ENCODE assay signal across 8 cellular contexts in the genomic region with DNA sequence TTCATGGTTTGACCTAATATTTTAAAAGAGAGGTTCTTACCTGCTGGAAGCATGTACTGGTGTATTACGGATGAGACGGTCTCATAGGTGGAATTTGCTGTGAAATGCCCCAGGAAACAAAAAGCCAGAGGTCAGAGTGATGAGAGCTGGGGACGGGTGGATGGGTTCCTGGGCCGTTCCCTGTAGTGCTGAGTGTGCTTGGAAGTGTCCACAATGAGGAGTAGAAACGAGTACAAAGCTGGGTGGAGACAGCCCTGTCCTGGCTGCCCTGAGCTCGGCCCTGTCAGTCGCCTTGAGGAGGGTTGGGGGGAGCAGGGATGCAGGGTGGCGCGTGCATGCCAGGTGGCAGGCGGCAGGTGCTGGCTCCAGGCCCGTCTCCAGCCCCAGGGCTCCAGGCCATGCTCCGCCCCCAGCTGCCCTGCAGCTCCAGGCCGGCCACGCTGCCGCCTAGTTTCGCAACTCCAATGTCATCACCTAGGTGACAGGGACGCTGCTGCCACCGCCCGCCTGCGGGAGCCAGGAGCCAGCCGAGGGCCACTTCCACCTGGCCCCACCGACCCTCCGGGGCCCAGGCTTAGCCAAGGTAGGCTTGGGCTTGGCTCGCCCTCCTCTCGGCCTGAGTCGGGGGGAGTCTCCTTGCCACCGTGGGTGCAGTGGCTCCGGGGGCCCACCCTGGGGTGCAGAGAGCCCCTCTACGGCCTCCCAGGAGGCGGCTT. TPM values are rescaled to one million over a fixed set of nuclear protein-coding genes. Genes with fewer than 3 reads are reported as not detected.
DNase-seq lines count a peak whose midpoint lies in the region; ATAC-seq, FAIRE-seq and TF ChIP-seq lines count a peak whose summit lies in the region.

No MANE protein-coding gene starts in this region.

- H3K4me1 ChIP-seq in colonic mucosa (no peaks in the 10 kb centered on the region), pancreas (peaks cover 4 to 5% (median 4%) of the 10 kb centered on the region in 3 donors)

- TF ChIP-seq CTCF in colonic mucosa (IDR thresholded peaks at IDR 0.05): no peak
- TF ChIP-seq CTCF in pancreas (IDR thresholded peaks at IDR 0.05): no peak

- peaks cover 0 to 18% (median 2%) of the 10 kb centered on the region in 4 donors for H3K4me1 Mint-ChIP-seq in naive thymus-derived CD8-positive, alpha-beta T cell

- no peak overlapping the region for H3K4me3 Mint-ChIP-seq in naive thymus-derived CD8-positive, alpha-beta T cell

- H3K27ac ChIP-seq in colonic mucosa (no peak overlapping the region), pancreas (no peak overlapping the region)

- H3K36me3 Mint-ChIP-seq in naive thymus-derived CD8-positive, alpha-beta T cell: no peaks in the 10 kb centered on the region

- H3K9ac ChIP-seq in colonic mucosa (ENCODE audit: low read depth in 2 of 2, low read length in 2 of 2): no peak overlapping the region

- DNase-seq in DMS53 treated with DMSO at 0.1 percent for 48 hours (lab: John Stamatoyannopoulos, UW; ENCODE audit: unreplicated experiment) (peak; percentile 85), NCI-H345 (lab: John Stamatoyannopoulos, UW) (peak; percentile 93), colonic mucosa (peak; percentile 88), pancreas (peak; percentile 94 to 99 (median 96)), UCSD-AML1 (lab: John Stamatoyannopoulos, UW; ENCODE audit: unreplicated experiment) (no peak)
- no peak for DNase-seq in naive thymus-derived CD8-positive, alpha-beta T cell

- H3K9me3 ChIP-seq in colonic mucosa (no peaks in the 10 kb centered on the region), pancreas (no peaks in the 10 kb centered on the region)

- H3K4me3 ChIP-seq in colonic mucosa (no peak overlapping the region), pancreas (no peak overlapping the region)

- WGBS in pancreas, 2 donors: 9 to 11% methylated on average over 26 to 30 of the region's 30 CpGs

- no peaks in the 10 kb centered on the region for H3K9me3 Mint-ChIP-seq in naive thymus-derived CD8-positive, alpha-beta T cell

- intact Hi-C loops in colonic mucosa (cut with DNase I): no loop called here
- intact Hi-C loops in pancreas (cut with DNase I): no loop called here

- POLR2A ChIA-PET in naive thymus-derived CD8-positive, alpha-beta T cell (lab: Charles Lee): no interaction called here

- FAIRE-seq in pancreas (lab: Jason Lieb, UNC): no peak

- H3K27me3 Mint-ChIP-seq in naive thymus-derived CD8-positive, alpha-beta T cell: peaks cover 3 to 45% (median 16%) of the 10 kb centered on the region in 5 donors

- ATAC-seq in pancreas (peak; percentile 95 to 98 (median 97)), GM21367 (IDR thresholded peaks at IDR 0.05; ENCODE audit: unreplicated experiment) (no peak), GM18909 (IDR thresholded peaks at IDR 0.05; ENCODE audit: poor library complexity, unreplicated experiment) (no peak)
- ATAC-seq in naive thymus-derived CD8-positive, alpha-beta T cell: no peak

- H3K36me3 ChIP-seq in colonic mucosa (no peaks in the 10 kb centered on the region), pancreas (no peaks in the 10 kb centered on the region)

- H3K27me3 ChIP-seq in colonic mucosa: no peaks in the 10 kb centered on the region
- no peaks in the 10 kb centered on the region for H3K27me3 ChIP-seq in pancreas

- H3K27ac Mint-ChIP-seq in naive thymus-derived CD8-positive, alpha-beta T cell: no peak overlapping the region

RNA-seq across cellular contexts. Expression of a gene that starts 16.4 kb away (rescaled TPM):
- under 1 TPM; 0.29 to 0.42 TPM for total RNA-seq in colonic mucosa
- under 1 TPM; 0.25 to 0.51 (median 0.37) TPM for total RNA-seq in pancreas
- polyA plus RNA-seq in pancreas: under 1 TPM; 0.11 to 0.12 TPM
- not detected for total RNA-seq in naive thymus-derived CD8-positive, alpha-beta T cell
- polyA plus RNA-seq in naive thymus-derived CD8-positive, alpha-beta T cell: under 1 TPM in 2 of 3 donors, not detected in 1; 0.04 to 0.06 TPM

RNA-seq across cellular contexts. Expression of a gene that starts 18.8 kb away (rescaled TPM):
- total RNA-seq in colonic mucosa (10 to 100 TPM; 19.9 to 24.2 TPM), pancreas (10 to 100 TPM in 2 of 6 donors, 1 to 10 TPM in 4; 6.7 to 12.4 (median 9.2) TPM)
- polyA plus RNA-seq in pancreas: 10 to 100 TPM; 19.0 to 26.2 TPM
- 10 to 100 TPM; 37.4 to 46.8 TPM for total RNA-seq in naive thymus-derived CD8-positive, alpha-beta T cell
- 10 to 100 TPM; 26.3 to 32.1 (median 26.4) TPM for polyA plus RNA-seq in naive thymus-derived CD8-positive, alpha-beta T cell

RNA-seq across cellular contexts. Expression of a gene that starts 43.9 kb away (rescaled TPM):
- total RNA-seq in colonic mucosa (10 to 100 TPM; 63.0 to 81.5 TPM), pancreas (10 to 100 TPM; 16.4 to 25.8 (median 21.8) TPM)
- polyA plus RNA-seq in pancreas: 10 to 100 TPM; 16.5 to 33.3 TPM
- 10 to 100 TPM; 57.4 to 61.7 TPM for total RNA-seq in naive thymus-derived CD8-positive, alpha-beta T cell
- 10 to 100 TPM; 41.9 to 48.3 (median 42.3) TPM for polyA plus RNA-seq in naive thymus-derived CD8-positive, alpha-beta T cell

RNA-seq across cellular contexts. Expression of a gene that starts 57.4 kb away (rescaled TPM):
- total RNA-seq in colonic mucosa (1 to 10 TPM; 5.2 to 6.4 TPM), pancreas (10 to 100 TPM in 1 of 6 donors, 1 to 10 TPM in 5; 2.6 to 11.2 (median 7.2) TPM)
- 10 to 100 TPM; 14.5 to 20.0 TPM for polyA plus RNA-seq in pancreas
- total RNA-seq in naive thymus-derived CD8-positive, alpha-beta T cell: 100 to 1,000 TPM; 197 to 198 TPM
- polyA plus RNA-seq in naive thymus-derived CD8-positive, alpha-beta T cell: 1 to 10 TPM; 2.2 to 3.5 (median 2.5) TPM

Comparison
In these comparisons a context has a peak if more than half of its experiments do, and no peak if none do; other contexts are left out.
1. DNase-seq: peak in DMS53 treated with DMSO at 0.1 percent for 48 hours (single experiment), NCI-H345 (single experiment), colonic mucosa (single experiment) and pancreas (6 of 6); none in naive thymus-derived CD8-positive, alpha-beta T cell (0 of 10) and UCSD-AML1 (single experiment).
2. ATAC-seq: peak in pancreas (4 of 4); none in naive thymus-derived CD8-positive, alpha-beta T cell (0 of 2), GM21367 (single experiment) and GM18909 (single experiment).